ENCODE assay signal across 9 cellular contexts in the genomic region with DNA sequence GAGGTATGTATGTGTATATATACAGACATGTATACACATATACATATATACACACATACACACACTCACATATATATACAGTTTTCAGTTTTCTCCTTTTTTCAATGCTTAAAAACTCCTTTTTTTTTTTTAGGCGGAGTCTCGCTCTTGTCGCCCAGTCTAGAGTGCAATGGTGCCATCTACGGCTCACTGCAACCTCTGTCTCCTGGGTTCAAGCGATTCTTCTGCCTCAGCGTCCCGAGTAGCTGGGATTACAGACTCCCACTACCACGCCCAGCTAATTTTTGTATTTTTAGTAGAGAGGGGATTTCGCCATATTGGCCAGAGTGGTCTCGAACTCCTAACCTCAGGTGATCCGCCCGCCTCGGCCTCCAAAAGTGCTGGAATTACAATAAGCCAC. TPM values are rescaled to one million over a fixed set of nuclear protein-coding genes. Genes with fewer than 3 reads are reported as not detected.
DNase-seq lines count a peak whose midpoint lies in the region; ATAC-seq and TF ChIP-seq lines count a peak whose summit lies in the region.
"Had no signal": no experiment of that assay in that cellular context is flagged by ENCODE, and none has a peak within 500 bp of the region (broad histone marks: within the 10 kb centered on the region; RNA-seq: fewer than 3 reads in every experiment).

No MANE protein-coding gene starts in this region.

- no peaks in the 10 kb centered on the region for H3K36me3 Mint-ChIP-seq in activated T-cell treated with anti-CD3 and anti-CD28 coated beads, Interleukin-2, amount 50 U/mL, for 4 hours (ENCODE audit: insufficient read depth)

- intact Hi-C loops in heart right ventricle (cut with DNase I) = loop anchor here in 2 of 10 donors (5.0 kb wide), 2 partner anchors 34 to 54 kb away; no protein-coding TSS in a partner anchor

- DNase-seq in HL-60 (ENCODE audit: low read depth in 1 of 2, low spot score in 1 of 2) = peak in 1 of 2 experiments; percentile 23
- DNase-seq in activated T-cell treated with anti-CD3 and anti-CD28 coated beads, Interleukin-2, amount 50 U/mL, for 4 hours = no peak
- no peak for DNase-seq in fibroblast of pulmonary artery (ENCODE audit: low read depth)
- DNase-seq in heart right ventricle = no peak
- DNase-seq in GM19240 (ENCODE audit: insufficient read length, low spot score) = no peak
- no peak for DNase-seq in cerebellum (ENCODE audit: low spot score)

- H3K27ac ChIP-seq in HL-60 (replicated peaks) (no peak overlapping the region), skin epidermis (no peak overlapping the region), heart right ventricle (no peak overlapping the region)

- TF ChIP-seq CTCF in HL-60 (IDR thresholded peaks at IDR 0.05; ENCODE audit: insufficient read depth, low read length) = no peak
- TF ChIP-seq CTCF in fibroblast of pulmonary artery (IDR thresholded peaks at IDR 0.05; ENCODE audit: low read length, missing control alignments) = no peak
- no peak for TF ChIP-seq CTCF in heart right ventricle (IDR thresholded peaks at IDR 0.05)

- H3K27me3 ChIP-seq in HL-60 (ENCODE audit: insufficient read depth, poor library complexity, severe bottlenecking) (no peaks in the 10 kb centered on the region), heart right ventricle (peaks cover 0 to 23% (median 0%) of the 10 kb centered on the region in 7 donors)

- peaks cover 5% of the 10 kb centered on the region for H3K4me1 Mint-ChIP-seq in activated T-cell treated with anti-CD3 and anti-CD28 coated beads, Interleukin-2, amount 50 U/mL, for 4 hours (ENCODE audit: low read depth)

- H3K9me3 ChIP-seq in heart right ventricle = no peaks in the 10 kb centered on the region

- no peaks in the 10 kb centered on the region for H3K9me3 Mint-ChIP-seq in activated T-cell treated with anti-CD3 and anti-CD28 coated beads, Interleukin-2, amount 50 U/mL, for 4 hours

- 60 to 69% methylated on average over 13 of the region's 13 CpGs for WGBS in heart right ventricle, 2 donors

- H3K36me3 ChIP-seq in heart right ventricle = peaks cover 0 to 92% (median 10%) of the 10 kb centered on the region in 9 donors

- ATAC-seq in activated T-cell treated with anti-CD3 and anti-CD28 coated beads, Interleukin-2, amount 50 U/mL, for 4 hours = peak in 1 of 2 donors; percentile 27
- ATAC-seq in heart right ventricle (no peak), GM18868 (IDR thresholded peaks at IDR 0.05; ENCODE audit: unreplicated experiment) (no peak)

- H3K27me3 Mint-ChIP-seq in activated T-cell treated with anti-CD3 and anti-CD28 coated beads, Interleukin-2, amount 50 U/mL, for 4 hours (ENCODE audit: low read depth) = peaks cover 6% of the 10 kb centered on the region

- H3K4me3 ChIP-seq in HL-60 (replicated peaks; ENCODE audit: insufficient read depth, low read length) = peak overlapping the region; percentile 30
- H3K4me3 ChIP-seq in fibroblast of pulmonary artery (replicated peaks; ENCODE audit: low read depth, low read length) = peak overlapping the region; percentile 27
- peak overlapping the region in 4 of 7 experiments; percentile 2 to 35 (median 18) for H3K4me3 ChIP-seq in skin epidermis
- peak overlapping the region in 5 of 10 donors; percentile 20 to 51 (median 25) for H3K4me3 ChIP-seq in heart right ventricle
- H3K4me3 ChIP-seq: K562 had no signal

- H3K4me3 Mint-ChIP-seq in activated T-cell treated with anti-CD3 and anti-CD28 coated beads, Interleukin-2, amount 50 U/mL, for 4 hours = peak overlapping the region; percentile 83

- peaks cover 0 to 42% (median 5%) of the 10 kb centered on the region in 9 donors for H3K4me1 ChIP-seq in heart right ventricle

RNA-seq across cellular contexts. Expression of a gene that starts 27.0 kb away (rescaled TPM):
- total RNA-seq in activated T-cell treated with anti-CD3 and anti-CD28 coated beads, Interleukin-2, amount 50 U/mL, for 4 hours = not detected
- total RNA-seq in heart right ventricle = 100 to 1,000 TPM; 102 to 638 (median 243) TPM
- 10 to 100 TPM; 32.4 to 53.3 TPM for polyA plus RNA-seq in heart right ventricle
- total RNA-seq in cerebellum = 0.36 TPM
- total RNA-seq: K562 had no signal
- polyA plus RNA-seq: K562 had no signal

RNA-seq across cellular contexts. Expression of a gene that starts 30.7 kb away (rescaled TPM):
- under 1 TPM; 0.16 to 0.45 (median 0.20) TPM for total RNA-seq in activated T-cell treated with anti-CD3 and anti-CD28 coated beads, Interleukin-2, amount 50 U/mL, for 4 hours
- total RNA-seq in heart right ventricle (1 to 10 TPM in 7 of 10 donors, under 1 TPM in 2, not detected in 1; 0.15 to 5.8 (median 2.1) TPM), cerebellum (0.36 TPM)
- under 1 TPM; 0.16 to 0.29 TPM for polyA plus RNA-seq in heart right ventricle
- polyA plus RNA-seq: K562 had no signal

Comparison
In these comparisons a context has a peak if more than half of its experiments do, and no peak if none do; other contexts are left out.
1. RNA of a gene that starts 27.0 kb away (total RNA-seq): 102 to 638 TPM in heart right ventricle; 0.36 TPM in cerebellum (single experiment) and not detected in activated T-cell treated with anti-CD3 and anti-CD28 coated beads, Interleukin-2, amount 50 U/mL, for 4 hours; every median in the first group is over 10 times any median in the second.